ENCODE assay signal across 11 cellular contexts in the genomic region with DNA sequence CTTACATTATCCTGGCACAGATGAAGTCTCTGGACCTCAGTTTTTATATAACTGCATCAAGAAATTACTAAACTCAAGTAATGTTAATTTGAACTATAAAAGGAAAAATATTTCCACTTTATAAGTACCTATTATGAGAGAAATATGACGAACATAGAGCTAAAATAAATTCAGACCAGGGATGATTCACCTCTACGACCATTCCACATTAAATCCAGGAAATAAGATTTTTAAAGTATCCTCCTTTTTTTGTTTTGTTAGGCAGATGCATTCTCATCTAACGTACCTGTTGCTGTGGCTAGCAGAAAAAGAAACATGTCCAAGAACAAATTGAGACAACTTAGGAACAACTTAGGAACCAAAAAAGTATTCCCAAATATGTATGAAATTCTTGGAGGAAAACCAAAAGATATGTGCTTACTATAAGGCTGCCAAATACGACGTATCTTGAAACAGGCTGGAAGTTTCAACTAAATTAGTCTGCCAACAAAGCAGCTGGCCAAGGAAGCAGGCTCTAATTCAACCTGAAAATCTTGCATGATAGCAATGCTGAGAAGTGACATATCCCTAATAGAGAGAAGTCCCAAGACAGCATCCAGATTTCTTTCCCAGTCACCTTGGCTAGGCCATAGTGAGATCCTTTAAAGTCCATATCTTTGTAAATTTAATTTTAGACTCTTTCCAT. TPM values are rescaled to one million over a fixed set of nuclear protein-coding genes. Genes with fewer than 3 reads are reported as not detected.
DNase-seq lines count a peak whose midpoint lies in the region; ATAC-seq, FAIRE-seq and TF ChIP-seq lines count a peak whose summit lies in the region.
"Had no signal": no experiment of that assay in that cellular context is flagged by ENCODE, and none has a peak within 500 bp of the region (broad histone marks: within the 10 kb centered on the region; RNA-seq: fewer than 3 reads in every experiment).

No MANE protein-coding gene starts in this region.

- no peaks in the 10 kb centered on the region for H3K27me3 Mint-ChIP-seq in activated T-cell treated with anti-CD3 and anti-CD28 coated beads, Interleukin-2, amount 50 U/mL, for 4 hours (ENCODE audit: low read depth)
- H3K27me3 Mint-ChIP-seq in astrocyte (ENCODE audit: low read depth, unreplicated experiment): no peaks in the 10 kb centered on the region

- no peak for ATAC-seq in activated T-cell treated with anti-CD3 and anti-CD28 coated beads, Interleukin-2, amount 50 U/mL, for 4 hours
- ATAC-seq in thoracic aorta (ENCODE audit: insufficient number of reproducible peaks, low FRiP score, low read depth): peak; percentile 33
- ATAC-seq in HG03378 (IDR thresholded peaks at IDR 0.05; ENCODE audit: unreplicated experiment): no peak

- H4K20me1 ChIP-seq in astrocyte (ENCODE audit: insufficient read depth, low read length) (peaks cover 95% of the 10 kb centered on the region), Karpas-422 (ENCODE audit: insufficient read depth, low read depth, low read length) (no peaks in the 10 kb centered on the region)

- no peaks in the 10 kb centered on the region for H3K9me3 Mint-ChIP-seq in activated T-cell treated with anti-CD3 and anti-CD28 coated beads, Interleukin-2, amount 50 U/mL, for 4 hours
- no peaks in the 10 kb centered on the region for H3K9me3 Mint-ChIP-seq in astrocyte (ENCODE audit: unreplicated experiment)

- no peak for DNase-seq in activated T-cell treated with anti-CD3 and anti-CD28 coated beads, Interleukin-2, amount 50 U/mL, for 4 hours
- DNase-seq in activated T-cell treated with anti-CD3 and anti-CD28 coated beads, Interleukin-2, amount 50 U/mL, for 48 hours: no peak
- DNase-seq in astrocyte (ENCODE audit: low read depth) (peak; percentile 68), hepatic stellate cell (ENCODE audit: low spot score) (peak; percentile 30), thoracic aorta (ENCODE audit: low spot score) (no peak), GOT3 (lab: John Stamatoyannopoulos, UW) (no peak), Karpas-422 (no peak)
- DNase-seq: hippocampal formation, NCI-H2107 had no signal

- H3K27ac Mint-ChIP-seq in astrocyte (ENCODE audit: unreplicated experiment): peak overlapping the region; percentile 6

- H3K79me2 ChIP-seq in astrocyte (ENCODE audit: insufficient read depth, low read length) (peaks cover 94% of the 10 kb centered on the region), Karpas-422 (ENCODE audit: low read length) (peaks cover 80% of the 10 kb centered on the region)

- H3K9me2 ChIP-seq in Karpas-422 (replicated peaks; ENCODE audit: insufficient read depth, low read length): no peaks in the 10 kb centered on the region

- H3K4me1 Mint-ChIP-seq in activated T-cell treated with anti-CD3 and anti-CD28 coated beads, Interleukin-2, amount 50 U/mL, for 4 hours (ENCODE audit: low read depth): peaks cover 63% of the 10 kb centered on the region
- H3K4me1 Mint-ChIP-seq in astrocyte (ENCODE audit: low read depth, unreplicated experiment): peaks cover 16% of the 10 kb centered on the region

- H3K36me3 Mint-ChIP-seq in activated T-cell treated with anti-CD3 and anti-CD28 coated beads, Interleukin-2, amount 50 U/mL, for 4 hours (ENCODE audit: insufficient read depth): peaks cover 25% of the 10 kb centered on the region
- H3K36me3 Mint-ChIP-seq in astrocyte (ENCODE audit: low read depth, unreplicated experiment): peaks cover 8% of the 10 kb centered on the region

- H3K36me3 ChIP-seq in astrocyte (ENCODE audit: insufficient read depth, low read length): peaks cover 14% of the 10 kb centered on the region
- peaks cover 21% of the 10 kb centered on the region for H3K36me3 ChIP-seq in thoracic aorta
- H3K36me3 ChIP-seq in Karpas-422 (ENCODE audit: insufficient read depth, low read length): peaks cover 18% of the 10 kb centered on the region

- no peaks in the 10 kb centered on the region for H3K9me3 ChIP-seq in astrocyte (ENCODE audit: insufficient read depth, low read depth, low read length)
- no peaks in the 10 kb centered on the region for H3K9me3 ChIP-seq in thoracic aorta
- H3K9me3 ChIP-seq in Karpas-422 (ENCODE audit: low read length): peaks cover 3% of the 10 kb centered on the region; the same call in 1 of the 2 replicates

- peaks cover 14% of the 10 kb centered on the region for H3K4me1 ChIP-seq in astrocyte (ENCODE audit: insufficient read depth, low read length)
- H3K4me1 ChIP-seq in thoracic aorta (ENCODE audit: control insufficient read depth in 1 of 2, low read depth in 2 of 2): peaks cover 8 to 23% of the 10 kb centered on the region in 2 donors
- peaks cover 4% of the 10 kb centered on the region; the same call in 1 of the 2 replicates for H3K4me1 ChIP-seq in Karpas-422 (ENCODE audit: low read length)
- H3K4me1 ChIP-seq: parathyroid adenoma had no signal

- H3K9ac ChIP-seq in astrocyte (ENCODE audit: low read length): peak overlapping the region; percentile 22
- H3K9ac ChIP-seq in Karpas-422 (ENCODE audit: low read length): no peak overlapping the region
- H3K9ac ChIP-seq: parathyroid adenoma had no signal

- peak; percentile 5 for FAIRE-seq in astrocyte (lab: Jason Lieb, UNC)

- H3K4me2 ChIP-seq in astrocyte (ENCODE audit: low read length) (peak overlapping the region; percentile 63), Karpas-422 (ENCODE audit: low read depth, low read length, poor library complexity, severe bottlenecking) (no peak overlapping the region)

- H2AFZ ChIP-seq in astrocyte (ENCODE audit: low read depth, low read length) (no peak overlapping the region), Karpas-422 (ENCODE audit: low read length) (no peak overlapping the region)
- H2AFZ ChIP-seq: parathyroid adenoma had no signal

- peak overlapping the region; percentile 1 for H3K27ac ChIP-seq in astrocyte (ENCODE audit: low read depth, low read length)
- H3K27ac ChIP-seq in thoracic aorta: peak overlapping the region; percentile 73 to 79
- H3K27ac ChIP-seq in Karpas-422 (ENCODE audit: low read length): no peak overlapping the region
- H3K27ac ChIP-seq: parathyroid adenoma had no signal

- TF ChIP-seq CTCF in astrocyte (IDR thresholded peaks at IDR 0.05; ENCODE audit: insufficient read depth, low read depth, low read length) (no peak), thoracic aorta (IDR thresholded peaks at IDR 0.05) (no peak)

- H3K27me3 ChIP-seq in astrocyte (ENCODE audit: insufficient read depth, low read length) (no peaks in the 10 kb centered on the region), thoracic aorta (replicated peaks; ENCODE audit: insufficient read depth) (no peaks in the 10 kb centered on the region), Karpas-422 (ENCODE audit: low read length) (no peaks in the 10 kb centered on the region)

- H3K4me3 ChIP-seq in astrocyte (ENCODE audit: insufficient read depth, low read depth, low read length) (no peak overlapping the region), thoracic aorta (peak overlapping the region; percentile 42), Karpas-422 (ENCODE audit: low read length) (no peak overlapping the region)

- peak overlapping the region; percentile 69 for H3K4me3 Mint-ChIP-seq in activated T-cell treated with anti-CD3 and anti-CD28 coated beads, Interleukin-2, amount 50 U/mL, for 4 hours
- H3K4me3 Mint-ChIP-seq in astrocyte (ENCODE audit: unreplicated experiment): no peak overlapping the region

RNA-seq across cellular contexts. Expression of a gene that starts 15.7 kb away (rescaled TPM):
- total RNA-seq in activated T-cell treated with anti-CD3 and anti-CD28 coated beads, Interleukin-2, amount 50 U/mL, for 4 hours: 10 to 100 TPM; 24.5 to 30.2 (median 28.2) TPM
- total RNA-seq in astrocyte (19.7 and 24.4 TPM in 2 replicates), thoracic aorta (10 to 100 TPM in 1 of 2 donors, 1 to 10 TPM in 1; 9.6 to 25.3 TPM)
- total RNA-seq in Karpas-422 (2014; rRNA removed; shearing (Covaris generic); ENCODE audit: low replicate concordance): 11.1 TPM in 2 replicates

RNA-seq across cellular contexts. Expression of a gene that starts 18.9 kb away (rescaled TPM):
- total RNA-seq in activated T-cell treated with anti-CD3 and anti-CD28 coated beads, Interleukin-2, amount 50 U/mL, for 4 hours: under 1 TPM; 0.43 to 0.96 (median 0.61) TPM
- total RNA-seq in astrocyte (2.7 and 2.9 TPM in 2 replicates), thoracic aorta (10 to 100 TPM in 1 of 2 donors, not detected in 1; 17.3 TPM)
- total RNA-seq in Karpas-422 (2014; rRNA removed; shearing (Covaris generic); ENCODE audit: low replicate concordance): 1.2 TPM in 1 of 2 replicates, not detected in the other

RNA-seq across cellular contexts. Expression of a gene that starts 29.9 kb away (rescaled TPM):
- 10 to 100 TPM in 2 of 3 donors, 1 to 10 TPM in 1; 9.5 to 11.6 (median 10.8) TPM for total RNA-seq in activated T-cell treated with anti-CD3 and anti-CD28 coated beads, Interleukin-2, amount 50 U/mL, for 4 hours
- total RNA-seq in astrocyte: 20.1 and 23.6 TPM in 2 replicates
- 10 to 100 TPM; 22.2 to 23.7 TPM for total RNA-seq in thoracic aorta
- 10.4 and 14.8 TPM in 2 replicates for total RNA-seq in Karpas-422 (2014; rRNA removed; shearing (Covaris generic); ENCODE audit: low replicate concordance)

Comparison
In these comparisons a context has a peak if more than half of its experiments do, and no peak if none do; other contexts are left out.
1. DNase-seq: peak in astrocyte (single experiment) and hepatic stellate cell (single experiment); none in activated T-cell treated with anti-CD3 and anti-CD28 coated beads, Interleukin-2, amount 50 U/mL, for 4 hours (single experiment), activated T-cell treated with anti-CD3 and anti-CD28 coated beads, Interleukin-2, amount 50 U/mL, for 48 hours (0 of 2), thoracic aorta (single experiment), GOT3 (single experiment) and Karpas-422 (single experiment).